Comparison of ENCODE assay signal across 14 cellular contexts in the genomic region with DNA sequence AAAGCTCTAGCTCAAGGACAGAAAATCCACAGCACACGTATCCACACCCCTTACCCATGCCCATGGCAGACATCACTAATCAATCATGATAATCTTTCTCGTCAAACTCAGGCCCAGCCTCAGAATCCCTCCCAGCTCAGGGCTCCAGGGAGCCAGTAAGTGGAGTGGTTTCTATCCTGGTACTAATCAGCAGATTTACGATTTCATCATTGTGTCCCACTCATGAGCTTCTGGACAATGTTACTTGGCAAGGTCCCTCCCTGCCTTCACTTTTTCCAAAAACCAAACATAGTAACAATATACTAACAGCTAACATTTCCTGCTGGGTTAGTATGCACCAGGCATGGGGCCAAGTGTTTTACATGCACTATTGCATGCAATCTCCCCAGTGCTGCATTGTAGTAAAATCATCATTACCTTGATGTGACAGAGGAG. TPM values are rescaled to one million over a fixed set of nuclear protein-coding genes. Genes with fewer than 3 reads are reported as not detected.
DNase-seq lines count a peak whose midpoint lies in the region; ATAC-seq and TF ChIP-seq lines count a peak whose summit lies in the region.
"Had no signal": no experiment of that assay in that cellular context is flagged by ENCODE, and none has a peak within 500 bp of the region (broad histone marks: within the 10 kb centered on the region; RNA-seq: fewer than 3 reads in every experiment).

No MANE protein-coding gene starts in this region.

- intact Hi-C loops in testis (cut with DNase I; ENCODE audit: low total_unique reads) = no loop called here

- H3K4me3 ChIP-seq in adipocyte (ENCODE audit: low read length) (no peak overlapping the region), testis (no peak overlapping the region)
- H3K4me3 ChIP-seq: heart left ventricle had no signal

- H3K36me3 ChIP-seq in adipocyte (ENCODE audit: control insufficient read depth, insufficient read depth, low read length, severe bottlenecking) = no peaks in the 10 kb centered on the region
- no peaks in the 10 kb centered on the region for H3K36me3 ChIP-seq in testis (ENCODE audit: low read depth, missing control alignments)
- H3K36me3 ChIP-seq: heart left ventricle had no signal

- no peak overlapping the region for H3K27ac ChIP-seq in testis
- H3K27ac ChIP-seq: heart left ventricle had no signal

- TF ChIP-seq CTCF in testis (IDR thresholded peaks at IDR 0.05) = no peak

- 63 to 76% methylated on average over 3 of the region's 3 CpGs for WGBS in testis, 2 donors

- peaks cover 7% of the 10 kb centered on the region for H3K9me3 ChIP-seq in adipocyte (ENCODE audit: control insufficient read depth, low read length)
- no peaks in the 10 kb centered on the region for H3K9me3 ChIP-seq in testis

- no peak for ATAC-seq in HG03095 (IDR thresholded peaks at IDR 0.05; ENCODE audit: unreplicated experiment)
- ATAC-seq: activated T-cell treated with anti-CD3 and anti-CD28 coated beads, Interleukin-2, amount 50 U/mL, for 72 hours; heart left ventricle had no signal

- TF ChIP-seq POLR2A in testis (IDR thresholded peaks at IDR 0.05) = no peak

- H3K4me1 ChIP-seq in adipocyte (ENCODE audit: control insufficient read depth, insufficient read depth, low read length) (peaks cover 4% of the 10 kb centered on the region), testis (peaks cover 15% of the 10 kb centered on the region)

- H3K27me3 ChIP-seq in adipocyte (replicated peaks; ENCODE audit: control insufficient read depth, insufficient read depth, low read length) (peaks cover 10% of the 10 kb centered on the region), testis (no peaks in the 10 kb centered on the region)
- H3K27me3 ChIP-seq: heart left ventricle had no signal

- peak; percentile 26 for DNase-seq in NCI-H2196 (lab: John Stamatoyannopoulos, UW; ENCODE audit: unreplicated experiment)
- no peak for DNase-seq in NCI-H2196 treated with DMSO at 0.1 percent for 48 hours (lab: John Stamatoyannopoulos, UW; ENCODE audit: unreplicated experiment)
- peak; percentile 85 for DNase-seq in adipocyte (ENCODE audit: low read depth)
- DNase-seq in fibroblast of the conjunctiva (ENCODE audit: low read depth) = peak; percentile 62
- DNase-seq in testis = peak; percentile 61
- DNase-seq in NOMO-1 treated with dmso at 0.1 percent for 144 hours (lab: John Stamatoyannopoulos, UW; ENCODE audit: unreplicated experiment) = no peak
- DNase-seq in C1 segment of cervical spinal cord (lab: John Stamatoyannopoulos, UW) = no peak
- DNase-seq: activated CD4-positive, alpha-beta T cell treated with anti-CD3 and anti-CD28 coated beads for 1 hour; activated T-cell treated with anti-CD3 and anti-CD28 coated beads, Interleukin-2, amount 50 U/mL, for 72 hours; DND-41; heart left ventricle; NCI-H526 treated with DMSO at 0.1 percent for 48 hours; substantia nigra had no signal

- no peak overlapping the region for H3K9ac ChIP-seq in adipocyte (ENCODE audit: low read length)

RNA-seq across cellular contexts. Expression of gene NCOR2, which starts 45.8 kb away (rescaled TPM):
- total RNA-seq in testis = 100 to 1,000 TPM; 212 TPM
- polyA plus RNA-seq in testis (ENCODE audit: insufficient read depth, low read depth, low replicate concordance) = 62.6 TPM

Comparison
In these comparisons a context has a peak if more than half of its experiments do, and no peak if none do; other contexts are left out.
1. DNase-seq: peak in NCI-H2196 (single experiment), adipocyte (single experiment), fibroblast of the conjunctiva (single experiment) and testis (single experiment); none in NCI-H2196 treated with DMSO at 0.1 percent for 48 hours (single experiment), NOMO-1 treated with dmso at 0.1 percent for 144 hours (single experiment) and C1 segment of cervical spinal cord (0 of 14).